Comparison of ENCODE assay signal across 8 cellular contexts in genomic region chr2:96773922-96774321, GRCh38. TPM values are rescaled to one million over a fixed set of nuclear protein-coding genes. Genes with fewer than 3 reads are reported as not detected.
A peak's percentile ranks its signal among the peaks of the same experiment; 100 is the strongest.
DNase-seq lines count a peak whose midpoint lies in the region; ATAC-seq and TF ChIP-seq lines count a peak whose summit lies in the region.

No MANE protein-coding gene starts in this region.

- TF ChIP-seq CTCF in CD8-positive, alpha-beta T cell (IDR thresholded peaks at IDR 0.05), result no peak
- TF ChIP-seq CTCF in IMR-90 (conservative IDR thresholded peaks at IDR 0.05; ENCODE audit: low read depth, low read length) (no peak), kidney epithelial cell (IDR thresholded peaks at IDR 0.05; ENCODE audit: insufficient read depth, low read length, poor library complexity, severe bottlenecking) (no peak), neural progenitor cell (IDR thresholded peaks at IDR 0.05) (no peak), ascending aorta (IDR thresholded peaks at IDR 0.05) (no peak)

- no peak overlapping the region for H3K23ac ChIP-seq in IMR-90 (ENCODE audit: low read depth, low read length)

- no peak overlapping the region; the same call in 1 of the 2 replicates for H4K91ac ChIP-seq in IMR-90 (ENCODE audit: insufficient read depth, low read depth, low read length)

- CTCF ChIA-PET in CD8-positive, alpha-beta T cell (lab: Charles Lee), result interaction anchor here (0.7 to 3.9 kb wide), 10 partner anchors 9 to 246 kb away, joined by 3 to 25 read pairs (median 4); partner anchors contain the start of genes ANKRD39 and CNNM4
- CTCF ChIA-PET in IMR-90 (lab: Yijun Ruan, JAX), result interaction anchor here (1.0 to 1.2 kb wide), 2 partner anchors 14 to 84 kb away, joined by 3 read pairs; partner anchors contain the start of genes ANKRD39 and CNNM4
- CTCF ChIA-PET in activated CD4-positive, alpha-beta T cell treated with anti-CD3 and anti-CD28 coated beads, Interleukin-2, amount 10 ng/mL, durations not matched to agents 7 days and 5 days (lab: Charles Lee), result interaction anchor here (0.6 to 3.5 kb wide), 8 partner anchors 10 to 84 kb away, joined by 3 to 23 read pairs (median 5); partner anchors contain the start of genes ANKRD39 and CNNM4

- peak overlapping the region; percentile 88 for H2AK9ac ChIP-seq in IMR-90 (replicated peaks; ENCODE audit: low read depth, low read length, poor library complexity)

- H3K4me3 ChIP-seq in CD8-positive, alpha-beta T cell (ENCODE audit: low read depth, low read length), result peak overlapping the region; percentile 67
- no peak overlapping the region for H3K4me3 ChIP-seq in IMR-90 (ENCODE audit: insufficient read depth, low read depth, low read length)
- peak overlapping the region; percentile 17 for H3K4me3 ChIP-seq in kidney epithelial cell (ENCODE audit: low read depth, low read length)
- no peak overlapping the region for H3K4me3 ChIP-seq in neural progenitor cell
- no peak overlapping the region for H3K4me3 ChIP-seq in ascending aorta

- H4K5ac ChIP-seq in IMR-90 (ENCODE audit: low read depth, low read length), result no peak overlapping the region; the same call in 1 of the 2 replicates

- H3K4me2 ChIP-seq in IMR-90 (ENCODE audit: low read depth, low read length), result peak overlapping the region; percentile 72
- H3K4me2 ChIP-seq in neural progenitor cell, result no peak overlapping the region

- H2AFZ ChIP-seq in IMR-90 (replicated peaks; ENCODE audit: low read length, poor library complexity), result peak overlapping the region; percentile 84
- no peak overlapping the region for H2AFZ ChIP-seq in neural progenitor cell (replicated peaks)

- H3K4me3 Mint-ChIP-seq in CD8-positive, alpha-beta T cell, result peak overlapping the region; percentile 94
- H3K4me3 Mint-ChIP-seq in activated CD4-positive, alpha-beta T cell treated with anti-CD3 and anti-CD28 coated beads, Interleukin-2, amount 10 ng/mL, durations not matched to agents 7 days and 5 days, result peak overlapping the region; percentile 76
- no peak overlapping the region for H3K4me3 Mint-ChIP-seq in neural progenitor cell

- peak in 6 of 7 experiments; percentile 28 to 73 (median 47) for DNase-seq in CD8-positive, alpha-beta T cell
- DNase-seq in IMR-90 (no peak), kidney epithelial cell (ENCODE audit: low read depth) (no peak), neural progenitor cell (ENCODE audit: low spot score) (no peak), ascending aorta (ENCODE audit: low spot score in 2 of 2) (no peak), COLO829 (ENCODE audit: low spot score) (no peak)
- DNase-seq in activated CD4-positive, alpha-beta T cell treated with anti-CD3 and anti-CD28 coated beads, Interleukin-2, amount 10 ng/mL, durations not matched to agents 7 days and 5 days, result peak; percentile 70

- H4K20me1 ChIP-seq in IMR-90 (ENCODE audit: insufficient read depth, low read length) (no peaks in the 10 kb centered on the region; the same call in 1 of the 2 replicates), neural progenitor cell (ENCODE audit: low read depth) (peaks cover 22% of the 10 kb centered on the region)

- no peak overlapping the region for H2BK5ac ChIP-seq in IMR-90 (ENCODE audit: low read depth, low read length, poor library complexity, severe bottlenecking)

- peaks cover 2 to 9% of the 10 kb centered on the region in 2 experiments; a peak in 1 of 4 replicates for H3K79me1 ChIP-seq in IMR-90 (ENCODE audit: low read depth in 1 of 2, low read length in 2 of 2)

- H3K36me3 Mint-ChIP-seq in CD8-positive, alpha-beta T cell, result peaks cover 7% of the 10 kb centered on the region
- no peaks in the 10 kb centered on the region for H3K36me3 Mint-ChIP-seq in activated CD4-positive, alpha-beta T cell treated with anti-CD3 and anti-CD28 coated beads, Interleukin-2, amount 10 ng/mL, durations not matched to agents 7 days and 5 days (ENCODE audit: low read depth)
- H3K36me3 Mint-ChIP-seq in neural progenitor cell, result no peaks in the 10 kb centered on the region

- H3K18ac ChIP-seq in IMR-90 (ENCODE audit: low read depth, low read length), result no peak overlapping the region

- no peak for TF ChIP-seq RAD21 in IMR-90 (IDR thresholded peaks at IDR 0.05; ENCODE audit: low read length)

- H3K27me3 Mint-ChIP-seq in CD8-positive, alpha-beta T cell (ENCODE audit: low read depth), result no peaks in the 10 kb centered on the region
- H3K27me3 Mint-ChIP-seq in activated CD4-positive, alpha-beta T cell treated with anti-CD3 and anti-CD28 coated beads, Interleukin-2, amount 10 ng/mL, durations not matched to agents 7 days and 5 days, result no peaks in the 10 kb centered on the region
- H3K27me3 Mint-ChIP-seq in neural progenitor cell (ENCODE audit: insufficient read depth, low read depth), result peaks cover 3% of the 10 kb centered on the region

- H3F3A ChIP-seq in neural progenitor cell (ENCODE audit: low read depth), result no peaks in the 10 kb centered on the region

- no peak overlapping the region for H3K4ac ChIP-seq in IMR-90 (ENCODE audit: low read depth, low read length)

- 0 out of 4 replicates have a peak overlapping the region, but pooled peaks of 1 of the 2 experiments have one; percentile 0 for H4K8ac ChIP-seq in IMR-90 (ENCODE audit: low read depth in 2 of 2, low read length in 2 of 2)

- H3K27ac Mint-ChIP-seq in CD8-positive, alpha-beta T cell, result peak overlapping the region; percentile 94
- H3K27ac Mint-ChIP-seq in activated CD4-positive, alpha-beta T cell treated with anti-CD3 and anti-CD28 coated beads, Interleukin-2, amount 10 ng/mL, durations not matched to agents 7 days and 5 days, result peak overlapping the region; percentile 90
- no peak overlapping the region for H3K27ac Mint-ChIP-seq in neural progenitor cell

- no peaks in the 10 kb centered on the region for H3K9me3 Mint-ChIP-seq in CD8-positive, alpha-beta T cell
- H3K9me3 Mint-ChIP-seq in activated CD4-positive, alpha-beta T cell treated with anti-CD3 and anti-CD28 coated beads, Interleukin-2, amount 10 ng/mL, durations not matched to agents 7 days and 5 days, result no peaks in the 10 kb centered on the region
- no peaks in the 10 kb centered on the region for H3K9me3 Mint-ChIP-seq in neural progenitor cell

- WGBS in IMR-90 (ENCODE audit: extremely low coverage in 2 of 2, insufficient read length in 1 of 2), 2 experiments, result 79% methylated on average over 2 of the region's 7 CpGs; no CpG with 5 or more reads in 1 of the 2 experiments

- H2BK15ac ChIP-seq in IMR-90 (ENCODE audit: low read depth, low read length), result no peak overlapping the region

- H2AK5ac ChIP-seq in IMR-90 (ENCODE audit: low read depth, low read length), result no peak overlapping the region

- peaks cover 19% of the 10 kb centered on the region for H3K4me1 ChIP-seq in CD8-positive, alpha-beta T cell (ENCODE audit: insufficient read depth, low read length)
- H3K4me1 ChIP-seq in IMR-90 (ENCODE audit: control insufficient read depth, insufficient read depth, low read length), result peaks cover 7% of the 10 kb centered on the region
- no peaks in the 10 kb centered on the region for H3K4me1 ChIP-seq in neural progenitor cell
- H3K4me1 ChIP-seq in ascending aorta, result no peaks in the 10 kb centered on the region

- H3K9me1 ChIP-seq in IMR-90 (ENCODE audit: insufficient read depth, low read length), result peaks cover 7% of the 10 kb centered on the region; the same call in 1 of the 2 replicates

- no peaks in the 10 kb centered on the region for H3K9me3 ChIP-seq in CD8-positive, alpha-beta T cell (ENCODE audit: low read length)
- H3K9me3 ChIP-seq in IMR-90 (ENCODE audit: control insufficient read depth, insufficient read depth, low read length) (no peaks in the 10 kb centered on the region), neural progenitor cell (ENCODE audit: low read depth) (no peaks in the 10 kb centered on the region), ascending aorta (no peaks in the 10 kb centered on the region)

- peaks cover 12% of the 10 kb centered on the region for H3K79me2 ChIP-seq in neural progenitor cell (ENCODE audit: low read depth)

- in situ Hi-C loops in IMR-90 (cut with MboI; ENCODE audit: low sequenced_read_pairs), result no loop called here

- BruUV-seq in IMR-90 (replicated peaks; lab: Mats Ljungman, UMichigan), result no TSS peak

- H2BK120ac ChIP-seq in IMR-90 (ENCODE audit: low read depth, low read length), result no peak overlapping the region

- H3K9ac ChIP-seq in IMR-90 (ENCODE audit: low read depth, low read length), result no peak overlapping the region
- no peak overlapping the region for H3K9ac ChIP-seq in neural progenitor cell

- H3K36me3 ChIP-seq in CD8-positive, alpha-beta T cell (ENCODE audit: insufficient read depth, low read length), result no peaks in the 10 kb centered on the region
- no peaks in the 10 kb centered on the region for H3K36me3 ChIP-seq in IMR-90 (ENCODE audit: control insufficient read depth, insufficient read depth, low read length)
- no peaks in the 10 kb centered on the region for H3K36me3 ChIP-seq in kidney epithelial cell (ENCODE audit: control insufficient read depth, insufficient read depth, low read length)
- no peaks in the 10 kb centered on the region for H3K36me3 ChIP-seq in neural progenitor cell
- H3K36me3 ChIP-seq in ascending aorta, result no peaks in the 10 kb centered on the region

- H2BK20ac ChIP-seq in IMR-90 (ENCODE audit: low read depth, low read length), result no peak overlapping the region

- POLR2A ChIA-PET in CD8-positive, alpha-beta T cell (lab: Charles Lee), result interaction anchor here (0.7 to 2.2 kb wide), 7 partner anchors 11 to 136 kb away, joined by 3 to 10 read pairs (median 4); partner anchors contain the start of genes CNNM3, CNNM4 and KANSL3
- POLR2A ChIA-PET in IMR-90 (lab: Charles Lee; ENCODE audit: unreplicated experiment), result no interaction called here
- POLR2A ChIA-PET in activated CD4-positive, alpha-beta T cell treated with anti-CD3 and anti-CD28 coated beads, Interleukin-2, amount 10 ng/mL, durations not matched to agents 7 days and 5 days (lab: Charles Lee), result interaction anchor here (0.6 kb wide), 1 partner anchor 47 kb away, joined by 3 read pairs; no protein-coding TSS in a partner anchor

- no peak overlapping the region for H3K14ac ChIP-seq in IMR-90 (replicated peaks; ENCODE audit: low read depth, low read length)

- intact Hi-C loops in CD8-positive, alpha-beta T cell (cut with DNase I, micrococcal nuclease), result loop anchor here in 1 of 2 experiments (1.0 to 2.0 kb wide), 3 partner anchors 13 to 42 kb away; partner anchors contain the start of genes CNNM3, CNNM4 and LMAN2L
- intact Hi-C loops in IMR-90 (cut with micrococcal nuclease) (no loop called here), ascending aorta (cut with DNase I) (no loop called here)

- no peak for TF ChIP-seq POLR2A in IMR-90 (IDR thresholded peaks at IDR 0.05; ENCODE audit: low read depth, low read length)

- H3K27me3 ChIP-seq in CD8-positive, alpha-beta T cell (ENCODE audit: insufficient read depth, low read length), result no peaks in the 10 kb centered on the region
- H3K27me3 ChIP-seq in IMR-90 (ENCODE audit: control insufficient read depth, insufficient read depth, low read length) (no peaks in the 10 kb centered on the region), kidney epithelial cell (ENCODE audit: control insufficient read depth, insufficient read depth, low read length) (no peaks in the 10 kb centered on the region), neural progenitor cell (no peaks in the 10 kb centered on the region), ascending aorta (no peaks in the 10 kb centered on the region)

- peak overlapping the region; percentile 32 for H3K27ac ChIP-seq in CD8-positive, alpha-beta T cell (ENCODE audit: low read depth, low read length)
- H3K27ac ChIP-seq in IMR-90 (ENCODE audit: insufficient read depth, low read length) (no peak overlapping the region), neural progenitor cell (no peak overlapping the region), ascending aorta (no peak overlapping the region)

- dilution Hi-C loops in IMR-90 (cut with HindIII; ENCODE audit: low sequenced_read_pairs, unreplicated experiment), result no loop called here

- peaks cover 26% of the 10 kb centered on the region for H3K4me1 Mint-ChIP-seq in CD8-positive, alpha-beta T cell (ENCODE audit: low read depth)
- peaks cover 29% of the 10 kb centered on the region for H3K4me1 Mint-ChIP-seq in activated CD4-positive, alpha-beta T cell treated with anti-CD3 and anti-CD28 coated beads, Interleukin-2, amount 10 ng/mL, durations not matched to agents 7 days and 5 days
- peaks cover 16% of the 10 kb centered on the region for H3K4me1 Mint-ChIP-seq in neural progenitor cell

- ATAC-seq in CD8-positive, alpha-beta T cell, result peak; percentile 81
- ATAC-seq in IMR-90 (ENCODE audit: low read depth) (no peak), HG02678 (IDR thresholded peaks at IDR 0.05; ENCODE audit: unreplicated experiment) (no peak)

- H3K56ac ChIP-seq in IMR-90 (ENCODE audit: extremely low read depth, insufficient read depth, low read length), result no peak overlapping the region

RNA-seq across cellular contexts. Expression of gene CNNM4, which starts 13.2 kb away (rescaled TPM):
- 1 to 10 TPM; 6.7 to 8.3 TPM for total RNA-seq in CD8-positive, alpha-beta T cell
- total RNA-seq in IMR-90 (2012; rRNA removed) (1.4 and 2.0 TPM in 2 replicates), kidney epithelial cell (7.9 and 8.2 TPM in 2 replicates), neural progenitor cell (ENCODE audit: low replicate concordance) (15.5 and 24.4 TPM in 2 replicates), ascending aorta (2.7 TPM)
- polyA plus RNA-seq in IMR-90 (2012; rRNA removed), result 4.1 and 4.6 TPM in 2 replicates
- polyA plus RNA-seq in IMR-90 (2012; cell fraction: cytosol; rRNA removed), result 2.7 and 3.6 TPM in 2 replicates
- 4.3 TPM in 2 replicates for polyA plus RNA-seq in IMR-90 (2012; cell fraction: nucleus; rRNA removed; ENCODE audit: low replicate concordance)
- 1 to 10 TPM; 8.2 to 8.3 TPM for total RNA-seq in activated CD4-positive, alpha-beta T cell treated with anti-CD3 and anti-CD28 coated beads, Interleukin-2, amount 10 ng/mL, durations not matched to agents 7 days and 5 days

RNA-seq across cellular contexts. Expression of gene LMAN2L, which starts 34.1 kb away (rescaled TPM):
- 1 to 10 TPM; 1.1 to 1.7 TPM for total RNA-seq in CD8-positive, alpha-beta T cell
- total RNA-seq in IMR-90 (2012; rRNA removed) (19.2 and 22.9 TPM in 2 replicates), kidney epithelial cell (14.2 and 15.7 TPM in 2 replicates), neural progenitor cell (ENCODE audit: low replicate concordance) (25.9 and 39.8 TPM in 2 replicates), ascending aorta (9.5 TPM)
- polyA plus RNA-seq in IMR-90 (2012; rRNA removed), result 20.8 and 22.5 TPM in 2 replicates
- polyA plus RNA-seq in IMR-90 (2012; cell fraction: cytosol; rRNA removed), result 14.9 and 18.4 TPM in 2 replicates
- polyA plus RNA-seq in IMR-90 (2012; cell fraction: nucleus; rRNA removed; ENCODE audit: low replicate concordance), result 13.0 and 23.6 TPM in 2 replicates
- 1 to 10 TPM; 7.5 to 8.0 TPM for total RNA-seq in activated CD4-positive, alpha-beta T cell treated with anti-CD3 and anti-CD28 coated beads, Interleukin-2, amount 10 ng/mL, durations not matched to agents 7 days and 5 days

RNA-seq across cellular contexts. Expression of gene CNNM3, which starts 42.1 kb away (rescaled TPM):
- 10 to 100 TPM; 40.1 to 41.8 TPM for total RNA-seq in CD8-positive, alpha-beta T cell
- total RNA-seq in IMR-90 (2012; rRNA removed), result 2.2 and 2.3 TPM in 2 replicates
- polyA plus RNA-seq in IMR-90 (2012; rRNA removed), result 6.1 and 6.3 TPM in 2 replicates
- polyA plus RNA-seq in IMR-90 (2012; cell fraction: cytosol; rRNA removed), result 4.7 and 6.3 TPM in 2 replicates
- 7.9 and 10.3 TPM in 2 replicates for polyA plus RNA-seq in IMR-90 (2012; cell fraction: nucleus; rRNA removed; ENCODE audit: low replicate concordance)
- total RNA-seq in activated CD4-positive, alpha-beta T cell treated with anti-CD3 and anti-CD28 coated beads, Interleukin-2, amount 10 ng/mL, durations not matched to agents 7 days and 5 days, result 10 to 100 TPM; 31.4 to 41.5 TPM
- 9.2 and 11.1 TPM in 2 replicates for total RNA-seq in kidney epithelial cell
- total RNA-seq in neural progenitor cell (ENCODE audit: low replicate concordance), result 11.1 and 20.2 TPM in 2 replicates
- 24.5 TPM for total RNA-seq in ascending aorta

Comparison
In these comparisons a context has a peak if more than half of its experiments do, and no peak if none do; other contexts are left out.
1. DNase-seq: peak in CD8-positive, alpha-beta T cell (6 of 7) and activated CD4-positive, alpha-beta T cell treated with anti-CD3 and anti-CD28 coated beads, Interleukin-2, amount 10 ng/mL, durations not matched to agents 7 days and 5 days (single experiment); none in IMR-90 (single experiment), kidney epithelial cell (single experiment), neural progenitor cell (single experiment), ascending aorta (0 of 2) and COLO829 (single experiment).
2. H3K4me3 ChIP-seq: peak in CD8-positive, alpha-beta T cell (single experiment) and kidney epithelial cell (single experiment); none in IMR-90 (single experiment), neural progenitor cell (single experiment) and ascending aorta (0 of 2).